In the genomic region with DNA sequence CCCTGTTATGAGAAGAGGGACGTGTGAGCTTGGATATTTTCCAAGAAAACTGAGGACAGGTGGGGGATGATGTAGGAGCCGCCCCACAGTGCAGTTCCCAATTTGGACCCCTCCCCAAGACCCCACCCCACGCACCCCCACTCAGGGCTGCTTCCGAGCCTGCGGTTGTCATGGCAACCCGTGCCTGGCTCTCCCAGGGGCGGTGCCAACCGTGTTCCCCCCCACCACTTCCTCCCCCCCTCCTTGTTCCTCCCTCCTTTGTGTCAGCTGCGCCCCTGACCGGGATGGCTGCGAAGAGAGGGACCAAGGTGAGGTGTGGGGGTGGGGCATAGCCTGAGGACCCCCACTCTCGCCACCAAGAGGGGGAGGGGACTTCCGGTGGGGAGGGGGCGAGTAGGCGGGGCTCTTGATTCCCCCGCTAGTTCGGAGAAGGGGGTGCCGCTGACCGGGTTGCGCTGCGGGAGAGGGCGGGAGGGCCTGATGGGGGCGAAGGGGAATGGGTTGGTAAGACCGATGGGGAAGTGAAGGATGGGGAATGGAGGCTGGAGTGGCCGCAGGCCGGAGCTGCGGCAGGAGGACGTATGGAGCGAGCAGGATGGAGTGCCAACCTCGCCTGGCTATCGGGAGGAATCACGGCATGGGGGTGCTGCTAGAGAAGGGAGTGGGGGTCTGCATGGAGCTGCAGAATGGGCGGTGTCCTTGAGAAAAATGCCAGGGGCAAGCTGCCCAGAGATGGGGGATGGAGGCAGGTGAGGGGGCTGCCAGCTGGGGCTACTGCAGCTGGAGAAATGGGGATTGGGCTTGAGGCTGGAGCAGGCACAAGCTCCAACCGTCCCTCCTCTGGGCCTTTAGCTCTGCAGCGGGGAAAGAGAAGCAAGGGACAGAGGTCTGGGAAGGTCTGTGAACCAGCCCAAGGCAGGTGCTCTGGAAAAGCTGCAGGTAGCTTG, we compare ENCODE assay signal across 6 cellular contexts. TPM values are rescaled to one million over a fixed set of nuclear protein-coding genes. Genes with fewer than 3 reads are reported as not detected.
A peak's percentile ranks its signal among the peaks of the same experiment; 100 is the strongest.
DNase-seq lines count a peak whose midpoint lies in the region; ATAC-seq and TF ChIP-seq lines count a peak whose summit lies in the region.

No MANE protein-coding gene starts in this region.

- peaks cover 0 to 3% of the 10 kb centered on the region in 2 donors for H3K36me3 ChIP-seq in thyroid gland

- peak; percentile 14 for DNase-seq in ELF-1 (ENCODE audit: low read depth, low spot score)
- peak; percentile 38 for DNase-seq in RPMI7951 (ENCODE audit: low read depth)
- peak; percentile 37 for DNase-seq in choroid plexus epithelial cell (ENCODE audit: low read depth)
- DNase-seq in pons (ENCODE audit: low spot score): peak; percentile 50
- no peak for DNase-seq in thyroid gland

- intact Hi-C loops in thyroid gland (cut with DNase I): no loop called here

- H3K4me3 ChIP-seq in choroid plexus epithelial cell (ENCODE audit: low read depth, low read length) (peak overlapping the region; percentile 97), thyroid gland (replicated peaks in 1 of 3) (peak overlapping the region in 1 of 3 donors; percentile 59)

- H3K4me1 ChIP-seq in thyroid gland: peaks cover 12 to 23% of the 10 kb centered on the region in 2 donors

- H3K27me3 ChIP-seq in thyroid gland: peaks cover 7% of the 10 kb centered on the region

- TF ChIP-seq CTCF in choroid plexus epithelial cell (conservative IDR thresholded peaks at IDR 0.05; ENCODE audit: low read depth, low read length) (no peak), thyroid gland (IDR thresholded peaks at IDR 0.05) (no peak)

- no peaks in the 10 kb centered on the region for H3K9me3 ChIP-seq in thyroid gland

- WGBS in thyroid gland, 2 donors: 5 to 8% methylated on average over 22 to 32 of the region's 35 CpGs

- ATAC-seq in HG02678 (IDR thresholded peaks at IDR 0.05; ENCODE audit: unreplicated experiment): no peak

- TF ChIP-seq POLR2A in thyroid gland (IDR thresholded peaks at IDR 0.05): no peak

- H3K27ac ChIP-seq in thyroid gland: no peak overlapping the region

RNA-seq across cellular contexts. Expression of a gene that starts 1.0 kb away (rescaled TPM):
- total RNA-seq in RPMI7951 (2014; rRNA removed; shearing (Covaris generic)): 2.3 and 2.9 TPM in 2 replicates
- under 1 TPM in 1 of 4 donors, not detected in 3; 0.45 TPM for total RNA-seq in thyroid gland

RNA-seq across cellular contexts. Expression of a gene that starts 1.5 kb away (rescaled TPM):
- 169 and 172 TPM in 2 replicates for total RNA-seq in RPMI7951 (2014; rRNA removed; shearing (Covaris generic))
- 100 to 1,000 TPM in 3 of 4 donors, 10 to 100 TPM in 1; 79.8 to 263 (median 162) TPM for total RNA-seq in thyroid gland

RNA-seq across cellular contexts. Expression of a gene that starts 33.1 kb away (rescaled TPM):
- total RNA-seq in RPMI7951 (2014; rRNA removed; shearing (Covaris generic)): 4.1 and 8.1 TPM in 2 replicates
- 10 to 100 TPM in 3 of 4 donors, 1 to 10 TPM in 1; 8.5 to 25.7 (median 18.2) TPM for total RNA-seq in thyroid gland

RNA-seq across cellular contexts. Expression of a gene that starts 33.9 kb away (rescaled TPM):
- 88.3 and 97.7 TPM in 2 replicates for total RNA-seq in RPMI7951 (2014; rRNA removed; shearing (Covaris generic))
- 10 to 100 TPM; 37.9 to 75.5 (median 52.1) TPM for total RNA-seq in thyroid gland

RNA-seq across cellular contexts. Expression of a gene that starts 34.3 kb away (rescaled TPM):
- total RNA-seq in RPMI7951 (2014; rRNA removed; shearing (Covaris generic)): 65.8 and 168 TPM in 2 replicates
- total RNA-seq in thyroid gland: 100 to 1,000 TPM in 2 of 4 donors, 10 to 100 TPM in 2; 43.3 to 154 (median 94.8) TPM

Comparison
In these comparisons a context has a peak if more than half of its experiments do, and no peak if none do; other contexts are left out.
1. DNase-seq: peak in ELF-1 (single experiment), RPMI7951 (single experiment), choroid plexus epithelial cell (single experiment) and pons (single experiment); none in thyroid gland (0 of 2).